Comparison of ENCODE assay signal across 1 cellular context in the genomic region with DNA sequence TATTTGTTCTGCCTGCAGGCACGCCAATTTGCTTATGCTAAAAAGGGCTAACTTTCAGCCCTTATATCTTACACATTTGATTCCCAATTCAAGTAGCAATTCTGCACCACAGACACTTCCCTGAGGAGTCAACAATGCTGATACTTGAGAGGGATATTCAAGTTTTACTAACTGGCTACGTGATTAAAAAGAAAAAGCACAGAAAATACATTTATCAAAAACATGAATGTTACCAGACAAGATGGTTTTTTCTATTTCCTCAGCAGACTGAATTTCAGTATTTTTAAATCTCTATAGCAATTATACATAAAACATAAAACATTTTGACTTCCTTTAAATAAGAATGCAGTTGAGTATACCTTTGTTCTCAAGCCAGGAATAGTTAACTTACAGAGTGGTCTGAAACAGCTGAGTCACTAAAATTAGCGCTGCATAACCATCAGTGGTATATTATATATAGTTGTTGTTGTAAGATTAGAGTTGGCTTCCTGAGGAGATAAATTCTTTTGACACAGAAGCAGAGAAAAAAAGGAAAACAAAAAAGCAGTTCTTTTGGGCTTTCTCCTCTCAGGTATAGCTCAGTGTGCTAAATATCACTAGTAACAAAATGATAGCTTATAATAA.
TF ChIP-seq lines count a peak whose summit lies in the region.

No MANE protein-coding gene starts in this region.

TF ChIP-seq in K562, 482 proteins besides CTCF, POLR2A, EP300 and RAD21 (continued from another document and continues in another):
- TF ChIP-seq, protein P1, sequence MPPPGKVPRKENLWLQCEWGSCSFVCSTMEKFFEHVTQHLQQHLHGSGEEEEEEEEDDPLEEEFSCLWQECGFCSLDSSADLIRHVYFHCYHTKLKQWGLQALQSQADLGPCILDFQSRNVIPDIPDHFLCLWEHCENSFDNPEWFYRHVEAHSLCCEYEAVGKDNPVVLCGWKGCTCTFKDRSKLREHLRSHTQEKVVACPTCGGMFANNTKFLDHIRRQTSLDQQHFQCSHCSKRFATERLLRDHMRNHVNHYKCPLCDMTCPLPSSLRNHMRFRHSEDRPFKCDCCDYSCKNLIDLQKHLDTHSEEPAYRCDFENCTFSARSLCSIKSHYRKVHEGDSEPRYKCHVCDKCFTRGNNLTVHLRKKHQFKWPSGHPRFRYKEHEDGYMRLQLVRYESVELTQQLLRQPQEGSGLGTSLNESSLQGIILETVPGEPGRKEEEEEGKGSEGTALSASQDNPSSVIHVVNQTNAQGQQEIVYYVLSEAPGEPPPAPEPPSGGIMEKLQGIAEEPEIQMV (tag; conservative IDR thresholded peaks at IDR 0.05; ENCODE audit: low read depth), result no peak
- TF ChIP-seq SIN3B (IDR thresholded peaks at IDR 0.05; ENCODE audit: low read depth) (0 out of 2 replicates have a peak, but pooled peaks have one; percentile 4), RNF2 (IDR thresholded peaks at IDR 0.05) (peak; percentile 64; the same call in 1 of the 2 replicates), CAMTA2 (CRISPR knock-in tag; conservative IDR thresholded peaks at IDR 0.05) (no peak), MTA2 (IDR thresholded peaks at IDR 0.05; ENCODE audit: low read depth) (0 out of 2 replicates have a peak, but pooled peaks have one; percentile 26), ZNF589 (CRISPR knock-in tag; IDR thresholded peaks at IDR 0.05; ENCODE audit: low read depth) (no peak), JUND (IDR thresholded peaks at IDR 0.05; ENCODE audit: borderline replicate concordance, low read depth, low read length) (peak; percentile 54; the same call in 1 of the 2 replicates), JUND (tag; IDR thresholded peaks at IDR 0.05; ENCODE audit: borderline replicate concordance, low read depth, low read length) (peak; percentile 64; the same call in 1 of the 3 replicates), NFATC3 (IDR thresholded peaks at IDR 0.05) (no peak; the same call in 1 of the 2 replicates), RB1 (IDR thresholded peaks at IDR 0.05; ENCODE audit: low read depth) (no peak), KDM1A (IDR thresholded peaks at IDR 0.05) (peak; percentile 55 to 60), CBX1 (IDR thresholded peaks at IDR 0.05; ENCODE audit: low read depth) (no peak), TAF9B (IDR thresholded peaks at IDR 0.05; ENCODE audit: partially characterized antibody) (peak; percentile 45), FOSL1 (tag; conservative IDR thresholded peaks at IDR 0.05) (peak; percentile 65), TSC22D4 (tag; IDR thresholded peaks at IDR 0.05) (no peak), TOE1 (IDR thresholded peaks at IDR 0.05; ENCODE audit: borderline replicate concordance) (peak; percentile 58; the same call in 1 of the 2 replicates), TOE1 (CRISPR knock-in tag; IDR thresholded peaks at IDR 0.05; ENCODE audit: borderline replicate concordance, low read depth) (no peak), SRF (CRISPR knock-in tag; IDR thresholded peaks at IDR 0.05) (no peak), ZFP1 (CRISPR knock-in tag; IDR thresholded peaks at IDR 0.05) (no peak), ZNF124 (CRISPR knock-in tag; IDR thresholded peaks at IDR 0.05) (no peak), ZNF766 (CRISPR knock-in tag; conservative IDR thresholded peaks at IDR 0.05) (no peak), ZNF354B (CRISPR knock-in tag; IDR thresholded peaks at IDR 0.05) (no peak), HMG20A (CRISPR knock-in tag; conservative IDR thresholded peaks at IDR 0.05) (no peak), ZKSCAN8 (CRISPR knock-in tag; IDR thresholded peaks at IDR 0.05) (no peak; the same call in 1 of the 2 replicates), LARP7 (IDR thresholded peaks at IDR 0.05) (no peak), ESRRA (IDR thresholded peaks at IDR 0.05; ENCODE audit: borderline replicate concordance, low read depth) (no peak), SMARCA4 (IDR thresholded peaks at IDR 0.05) (peak; percentile 95), FOXA1 (IDR thresholded peaks at IDR 0.05; ENCODE audit: borderline replicate concordance) (no peak), CTBP1 (IDR thresholded peaks at IDR 0.05; ENCODE audit: borderline replicate concordance) (no peak), ZNF146 (CRISPR knock-in tag; IDR thresholded peaks at IDR 0.05; ENCODE audit: unreplicated experiment) (no peak), SNIP1 (IDR thresholded peaks at IDR 0.05; ENCODE audit: low read depth) (no peak), KDM2B (CRISPR knock-in tag; IDR thresholded peaks at IDR 0.05) (no peak), ZNF696 (CRISPR knock-in tag; conservative IDR thresholded peaks at IDR 0.05) (no peak), KHSRP (IDR thresholded peaks at IDR 0.05) (no peak)
- TF ChIP-seq, protein P2, sequence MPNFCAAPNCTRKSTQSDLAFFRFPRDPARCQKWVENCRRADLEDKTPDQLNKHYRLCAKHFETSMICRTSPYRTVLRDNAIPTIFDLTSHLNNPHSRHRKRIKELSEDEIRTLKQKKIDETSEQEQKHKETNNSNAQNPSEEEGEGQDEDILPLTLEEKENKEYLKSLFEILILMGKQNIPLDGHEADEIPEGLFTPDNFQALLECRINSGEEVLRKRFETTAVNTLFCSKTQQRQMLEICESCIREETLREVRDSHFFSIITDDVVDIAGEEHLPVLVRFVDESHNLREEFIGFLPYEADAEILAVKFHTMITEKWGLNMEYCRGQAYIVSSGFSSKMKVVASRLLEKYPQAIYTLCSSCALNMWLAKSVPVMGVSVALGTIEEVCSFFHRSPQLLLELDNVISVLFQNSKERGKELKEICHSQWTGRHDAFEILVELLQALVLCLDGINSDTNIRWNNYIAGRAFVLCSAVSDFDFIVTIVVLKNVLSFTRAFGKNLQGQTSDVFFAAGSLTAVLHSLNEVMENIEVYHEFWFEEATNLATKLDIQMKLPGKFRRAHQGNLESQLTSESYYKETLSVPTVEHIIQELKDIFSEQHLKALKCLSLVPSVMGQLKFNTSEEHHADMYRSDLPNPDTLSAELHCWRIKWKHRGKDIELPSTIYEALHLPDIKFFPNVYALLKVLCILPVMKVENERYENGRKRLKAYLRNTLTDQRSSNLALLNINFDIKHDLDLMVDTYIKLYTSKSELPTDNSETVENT (CRISPR knock-in tag; IDR thresholded peaks at IDR 0.05), result no peak
- TF ChIP-seq, protein P3, sequence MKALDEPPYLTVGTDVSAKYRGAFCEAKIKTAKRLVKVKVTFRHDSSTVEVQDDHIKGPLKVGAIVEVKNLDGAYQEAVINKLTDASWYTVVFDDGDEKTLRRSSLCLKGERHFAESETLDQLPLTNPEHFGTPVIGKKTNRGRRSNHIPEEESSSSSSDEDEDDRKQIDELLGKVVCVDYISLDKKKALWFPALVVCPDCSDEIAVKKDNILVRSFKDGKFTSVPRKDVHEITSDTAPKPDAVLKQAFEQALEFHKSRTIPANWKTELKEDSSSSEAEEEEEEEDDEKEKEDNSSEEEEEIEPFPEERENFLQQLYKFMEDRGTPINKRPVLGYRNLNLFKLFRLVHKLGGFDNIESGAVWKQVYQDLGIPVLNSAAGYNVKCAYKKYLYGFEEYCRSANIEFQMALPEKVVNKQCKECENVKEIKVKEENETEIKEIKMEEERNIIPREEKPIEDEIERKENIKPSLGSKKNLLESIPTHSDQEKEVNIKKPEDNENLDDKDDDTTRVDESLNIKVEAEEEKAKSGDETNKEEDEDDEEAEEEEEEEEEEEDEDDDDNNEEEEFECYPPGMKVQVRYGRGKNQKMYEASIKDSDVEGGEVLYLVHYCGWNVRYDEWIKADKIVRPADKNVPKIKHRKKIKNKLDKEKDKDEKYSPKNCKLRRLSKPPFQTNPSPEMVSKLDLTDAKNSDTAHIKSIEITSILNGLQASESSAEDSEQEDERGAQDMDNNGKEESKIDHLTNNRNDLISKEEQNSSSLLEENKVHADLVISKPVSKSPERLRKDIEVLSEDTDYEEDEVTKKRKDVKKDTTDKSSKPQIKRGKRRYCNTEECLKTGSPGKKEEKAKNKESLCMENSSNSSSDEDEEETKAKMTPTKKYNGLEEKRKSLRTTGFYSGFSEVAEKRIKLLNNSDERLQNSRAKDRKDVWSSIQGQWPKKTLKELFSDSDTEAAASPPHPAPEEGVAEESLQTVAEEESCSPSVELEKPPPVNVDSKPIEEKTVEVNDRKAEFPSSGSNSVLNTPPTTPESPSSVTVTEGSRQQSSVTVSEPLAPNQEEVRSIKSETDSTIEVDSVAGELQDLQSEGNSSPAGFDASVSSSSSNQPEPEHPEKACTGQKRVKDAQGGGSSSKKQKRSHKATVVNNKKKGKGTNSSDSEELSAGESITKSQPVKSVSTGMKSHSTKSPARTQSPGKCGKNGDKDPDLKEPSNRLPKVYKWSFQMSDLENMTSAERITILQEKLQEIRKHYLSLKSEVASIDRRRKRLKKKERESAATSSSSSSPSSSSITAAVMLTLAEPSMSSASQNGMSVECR (CRISPR knock-in tag; IDR thresholded peaks at IDR 0.05), result no peak
- TF ChIP-seq, protein P4, sequence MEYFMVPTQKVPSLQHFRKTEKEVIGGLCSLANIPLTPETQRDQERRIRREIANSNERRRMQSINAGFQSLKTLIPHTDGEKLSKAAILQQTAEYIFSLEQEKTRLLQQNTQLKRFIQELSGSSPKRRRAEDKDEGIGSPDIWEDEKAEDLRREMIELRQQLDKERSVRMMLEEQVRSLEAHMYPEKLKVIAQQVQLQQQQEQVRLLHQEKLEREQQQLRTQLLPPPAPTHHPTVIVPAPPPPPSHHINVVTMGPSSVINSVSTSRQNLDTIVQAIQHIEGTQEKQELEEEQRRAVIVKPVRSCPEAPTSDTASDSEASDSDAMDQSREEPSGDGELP (CRISPR knock-in tag; IDR thresholded peaks at IDR 0.05; ENCODE audit: borderline replicate concordance), result no peak; the same call in 1 of the 2 replicates
- TF ChIP-seq, protein P5, sequence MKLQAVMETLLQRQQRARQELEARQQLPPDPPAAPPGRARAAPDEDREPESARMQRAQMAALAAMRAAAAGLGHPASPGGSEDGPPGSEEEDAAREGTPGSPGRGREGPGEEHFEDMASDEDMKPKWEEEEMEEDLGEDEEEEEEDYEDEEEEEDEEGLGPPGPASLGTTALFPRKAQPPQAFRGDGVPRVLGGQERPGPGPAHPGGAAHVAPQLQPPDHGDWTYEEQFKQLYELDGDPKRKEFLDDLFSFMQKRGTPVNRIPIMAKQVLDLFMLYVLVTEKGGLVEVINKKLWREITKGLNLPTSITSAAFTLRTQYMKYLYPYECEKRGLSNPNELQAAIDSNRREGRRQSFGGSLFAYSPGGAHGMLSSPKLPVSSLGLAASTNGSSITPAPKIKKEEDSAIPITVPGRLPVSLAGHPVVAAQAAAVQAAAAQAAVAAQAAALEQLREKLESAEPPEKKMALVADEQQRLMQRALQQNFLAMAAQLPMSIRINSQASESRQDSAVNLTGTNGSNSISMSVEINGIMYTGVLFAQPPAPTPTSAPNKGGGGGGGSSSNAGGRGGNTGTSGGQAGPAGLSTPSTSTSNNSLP (IDR thresholded peaks at IDR 0.05; ENCODE audit: borderline replicate concordance, low read depth, low read length), result peak; percentile 96
- TF ChIP-seq, protein P6, sequence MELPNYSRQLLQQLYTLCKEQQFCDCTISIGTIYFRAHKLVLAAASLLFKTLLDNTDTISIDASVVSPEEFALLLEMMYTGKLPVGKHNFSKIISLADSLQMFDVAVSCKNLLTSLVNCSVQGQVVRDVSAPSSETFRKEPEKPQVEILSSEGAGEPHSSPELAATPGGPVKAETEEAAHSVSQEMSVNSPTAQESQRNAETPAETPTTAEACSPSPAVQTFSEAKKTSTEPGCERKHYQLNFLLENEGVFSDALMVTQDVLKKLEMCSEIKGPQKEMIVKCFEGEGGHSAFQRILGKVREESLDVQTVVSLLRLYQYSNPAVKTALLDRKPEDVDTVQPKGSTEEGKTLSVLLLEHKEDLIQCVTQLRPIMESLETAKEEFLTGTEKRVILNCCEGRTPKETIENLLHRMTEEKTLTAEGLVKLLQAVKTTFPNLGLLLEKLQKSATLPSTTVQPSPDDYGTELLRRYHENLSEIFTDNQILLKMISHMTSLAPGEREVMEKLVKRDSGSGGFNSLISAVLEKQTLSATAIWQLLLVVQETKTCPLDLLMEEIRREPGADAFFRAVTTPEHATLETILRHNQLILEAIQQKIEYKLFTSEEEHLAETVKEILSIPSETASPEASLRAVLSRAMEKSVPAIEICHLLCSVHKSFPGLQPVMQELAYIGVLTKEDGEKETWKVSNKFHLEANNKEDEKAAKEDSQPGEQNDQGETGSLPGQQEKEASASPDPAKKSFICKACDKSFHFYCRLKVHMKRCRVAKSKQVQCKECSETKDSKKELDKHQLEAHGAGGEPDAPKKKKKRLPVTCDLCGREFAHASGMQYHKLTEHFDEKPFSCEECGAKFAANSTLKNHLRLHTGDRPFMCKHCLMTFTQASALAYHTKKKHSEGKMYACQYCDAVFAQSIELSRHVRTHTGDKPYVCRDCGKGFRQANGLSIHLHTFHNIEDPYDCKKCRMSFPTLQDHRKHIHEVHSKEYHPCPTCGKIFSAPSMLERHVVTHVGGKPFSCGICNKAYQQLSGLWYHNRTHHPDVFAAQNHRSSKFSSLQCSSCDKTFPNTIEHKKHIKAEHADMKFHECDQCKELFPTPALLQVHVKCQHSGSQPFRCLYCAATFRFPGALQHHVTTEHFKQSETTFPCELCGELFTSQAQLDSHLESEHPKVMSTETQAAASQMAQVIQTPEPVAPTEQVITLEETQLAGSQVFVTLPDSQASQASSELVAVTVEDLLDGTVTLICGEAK (IDR thresholded peaks at IDR 0.05), result no peak
- TF ChIP-seq, protein P6 (CRISPR knock-in tag; IDR thresholded peaks at IDR 0.05), result no peak
